In genomic region chr4:147518846-147519767, GRCh38 we compare ENCODE assay signal across 9 cellular contexts. TPM values are rescaled to one million over a fixed set of nuclear protein-coding genes. Genes with fewer than 3 reads are reported as not detected.
DNase-seq lines count a peak whose midpoint lies in the region; ATAC-seq, FAIRE-seq and TF ChIP-seq lines count a peak whose summit lies in the region.
"Had no signal": no experiment of that assay in that cellular context is flagged by ENCODE, and none has a peak within 500 bp of the region (broad histone marks: within the 10 kb centered on the region; RNA-seq: fewer than 3 reads in every experiment).

No MANE protein-coding gene starts in this region.

- H3K18ac ChIP-seq in IMR-90 (ENCODE audit: low read depth, low read length), result peak overlapping the region; percentile 79; the same call in 1 of the 2 replicates

- DNase-seq in NK-92 treated with Interleukin-12 subunit alpha and Interleukin-12 subunit beta, amount 100 ng/mL, for 24 hours (lab: John Stamatoyannopoulos, UW), result peak; percentile 3
- DNase-seq in NK-92 (lab: John Stamatoyannopoulos, UW; ENCODE audit: unreplicated experiment), result no peak
- peak; percentile 86 for DNase-seq in IMR-90
- DNase-seq in SK-MEL-5 (ENCODE audit: low read depth, low spot score), result peak; percentile 78
- DNase-seq in K562 (ENCODE audit: extremely low read depth in 1 of 4, low spot score in 3 of 4), result peak; percentile 31 to 55 (median 34)
- DNase-seq in iPS-NIHi11 (ENCODE audit: low spot score), result peak; percentile 68
- peak; percentile 11 to 16 for DNase-seq in stimulated activated CD4-positive, alpha-beta T cell treated with anti-CD3 and anti-CD28 coated beads, Interleukin-1b, Interleukin-23, amount 100 ng/mL, for 4 hours (ENCODE audit: low read depth in 2 of 2)

- H3K9me3 ChIP-seq in IMR-90 (ENCODE audit: control insufficient read depth, insufficient read depth, low read length) (no peaks in the 10 kb centered on the region), K562 (replicated peaks; ENCODE audit: control insufficient read depth, insufficient read depth, low read depth, low read length) (no peaks in the 10 kb centered on the region)

- no peak overlapping the region for H2BK20ac ChIP-seq in IMR-90 (ENCODE audit: low read depth, low read length)

- in situ Hi-C loops in IMR-90 (cut with MboI; ENCODE audit: low sequenced_read_pairs), result loop anchor here (25.0 kb wide), 1 partner anchor 343 kb away; no protein-coding TSS in a partner anchor
- in situ Hi-C loops in SK-MEL-5 (cut with HindIII; ENCODE audit: low pct_unique_long_range_greater_than_20kb, low sequenced_read_pairs), result no loop called here
- in situ Hi-C loops in K562 (cut with MboI), result no loop called here

- peak overlapping the region; percentile 22; the same call in 1 of the 2 replicates for H4K5ac ChIP-seq in IMR-90 (ENCODE audit: low read depth, low read length)

- TF ChIP-seq RAD21 in IMR-90 (IDR thresholded peaks at IDR 0.05; ENCODE audit: low read length) (peak; percentile 88), K562 (CRISPR knock-in tag; conservative IDR thresholded peaks at IDR 0.05 in 1 of 2, IDR thresholded peaks at IDR 0.05 in 1 of 2) (peak; percentile 23 to 66; a peak in 3 of 4 replicates)

- peak overlapping the region; percentile 64 for H2BK5ac ChIP-seq in IMR-90 (ENCODE audit: low read depth, low read length, poor library complexity, severe bottlenecking)

- ATAC-seq in GM21825 (IDR thresholded peaks at IDR 0.05; ENCODE audit: unreplicated experiment) (peak; percentile 95), IMR-90 (ENCODE audit: low read depth) (peak; percentile 89), K562 (peak; percentile 88)

- H4K91ac ChIP-seq in IMR-90 (ENCODE audit: insufficient read depth, low read depth, low read length), result 0 out of 2 replicates have a peak overlapping the region, but pooled peaks have one; percentile 45

- peak overlapping the region; percentile 64; the same call in 1 of the 2 replicates for H3K4ac ChIP-seq in IMR-90 (ENCODE audit: low read depth, low read length)

- H3K4me2 ChIP-seq in IMR-90 (ENCODE audit: low read depth, low read length), result no peak overlapping the region
- no peak overlapping the region for H3K4me2 ChIP-seq in K562 (ENCODE audit: insufficient read depth, low read length)

- peak overlapping the region in 1 of 2 experiments; percentile 77; a peak in 2 of 4 replicates for H4K8ac ChIP-seq in IMR-90 (ENCODE audit: low read depth in 2 of 2, low read length in 2 of 2)

- no peak overlapping the region for H3K14ac ChIP-seq in IMR-90 (replicated peaks; ENCODE audit: low read depth, low read length)

- no peaks in the 10 kb centered on the region for H3K9me1 ChIP-seq in IMR-90 (ENCODE audit: insufficient read depth, low read length)
- H3K9me1 ChIP-seq in K562 (ENCODE audit: control insufficient read depth, insufficient read depth, low read length), result no peaks in the 10 kb centered on the region

- peaks cover 5 to 11% of the 10 kb centered on the region in 2 experiments; a peak in 3 of 4 replicates for H3K79me1 ChIP-seq in IMR-90 (ENCODE audit: low read depth in 1 of 2, low read length in 2 of 2)

- dilution Hi-C loops in IMR-90 (cut with HindIII; ENCODE audit: low sequenced_read_pairs, unreplicated experiment), result no loop called here

- H3K4me3 ChIP-seq in IMR-90 (ENCODE audit: insufficient read depth, low read depth, low read length), result no peak overlapping the region
- no peak overlapping the region for H3K4me3 ChIP-seq in K562
- H3K4me3 ChIP-seq: skin epidermis had no signal

- intact Hi-C loops in IMR-90 (cut with micrococcal nuclease) (loop anchor here (1.0 to 5.0 kb wide), 5 partner anchors 38 to 407 kb away; partner anchors contain the start of gene EDNRA), K562 (cut with micrococcal nuclease) (loop anchor here (1.0 to 2.0 kb wide), 2 partner anchors 71 to 348 kb away; no protein-coding TSS in a partner anchor)

- no peak overlapping the region; the same call in 1 of the 2 replicates for H3K23ac ChIP-seq in IMR-90 (ENCODE audit: low read depth, low read length)

- CTCF ChIA-PET in IMR-90 (lab: Yijun Ruan, JAX), result interaction anchor here (0.7 to 2.0 kb wide), 19 partner anchors 9 to 500 kb away, joined by 3 to 12 read pairs (median 5); partner anchors contain the start of gene EDNRA
- CTCF ChIA-PET in K562 (lab: Yijun Ruan, JAX; ENCODE audit: low intra/inter-chr PET ratio), result interaction anchor here (0.7 to 3.1 kb wide), 4 partner anchors 71 to 349 kb away, joined by 3 to 22 read pairs (median 4); no protein-coding TSS in a partner anchor

- no CpG with 5 or more reads among the region's 3 CpGs for WGBS in IMR-90 (ENCODE audit: extremely low coverage in 2 of 2, insufficient read length in 1 of 2), 2 experiments
- 5% methylated on average over 3 of the region's 3 CpGs for WGBS in K562 (ENCODE audit: insufficient coverage, low coverage, missing lambda C conversion rate)

- H3K79me2 ChIP-seq in K562 (ENCODE audit: control insufficient read depth, insufficient read depth, low read length), result no peaks in the 10 kb centered on the region

- TF ChIP-seq POLR2A in IMR-90 (IDR thresholded peaks at IDR 0.05; ENCODE audit: low read depth, low read length), result no peak
- TF ChIP-seq POLR2A in K562 (conservative IDR thresholded peaks at IDR 0.05), result no peak

- no TSS peak for BruUV-seq in IMR-90 (replicated peaks; lab: Mats Ljungman, UMichigan)
- no TSS peak for BruUV-seq in K562 (replicated peaks; lab: Mats Ljungman, UMichigan)

- H3K27me3 ChIP-seq in IMR-90 (ENCODE audit: control insufficient read depth, insufficient read depth, low read length) (no peaks in the 10 kb centered on the region), K562 (ENCODE audit: control insufficient read depth in 2 of 2, insufficient read depth in 2 of 2, low read length in 2 of 2) (no peaks in the 10 kb centered on the region)

- no peak overlapping the region for H3K56ac ChIP-seq in IMR-90 (ENCODE audit: extremely low read depth, insufficient read depth, low read length)

- POLR2A ChIA-PET in IMR-90 (lab: Charles Lee; ENCODE audit: unreplicated experiment) (no interaction called here), K562 (lab: Yijun Ruan, JAX) (no interaction called here)

- H2BK120ac ChIP-seq in IMR-90 (ENCODE audit: low read depth, low read length), result peak overlapping the region; percentile 38; the same call in 1 of the 2 replicates

- H3K36me3 ChIP-seq in IMR-90 (ENCODE audit: control insufficient read depth, insufficient read depth, low read length), result peaks cover 2% of the 10 kb centered on the region; the same call in 1 of the 2 replicates
- no peaks in the 10 kb centered on the region for H3K36me3 ChIP-seq in K562 (ENCODE audit: control insufficient read depth, insufficient read depth, low read length)

- H2AK5ac ChIP-seq in IMR-90 (ENCODE audit: low read depth, low read length), result no peak overlapping the region

- H2AK9ac ChIP-seq in IMR-90 (replicated peaks; ENCODE audit: low read depth, low read length, poor library complexity), result no peak overlapping the region

- H3K9ac ChIP-seq in IMR-90 (ENCODE audit: low read depth, low read length), result no peak overlapping the region
- no peak overlapping the region for H3K9ac ChIP-seq in K562 (ENCODE audit: insufficient read depth in 1 of 2, low read depth in 2 of 2, low read length in 2 of 2)

- no peaks in the 10 kb centered on the region; the same call in 1 of the 2 replicates for H3K4me1 ChIP-seq in IMR-90 (ENCODE audit: control insufficient read depth, insufficient read depth, low read length)
- no peaks in the 10 kb centered on the region for H3K4me1 ChIP-seq in K562 (replicated peaks in 1 of 2; ENCODE audit: control insufficient read depth in 2 of 2, insufficient read depth in 2 of 2, low read length in 2 of 2)

- peak; percentile 85 for TF ChIP-seq CTCF in IMR-90 (conservative IDR thresholded peaks at IDR 0.05; ENCODE audit: low read depth, low read length)
- peak; percentile 71 to 75 (median 71) for TF ChIP-seq CTCF in K562 (IDR thresholded peaks at IDR 0.05 in 2 of 3, conservative IDR thresholded peaks at IDR 0.05 in 1 of 3; ENCODE audit: insufficient read depth in 2 of 3, low read depth in 1 of 3, low read length in 3 of 3)

- H2AFZ ChIP-seq in IMR-90 (replicated peaks; ENCODE audit: low read length, poor library complexity), result no peak overlapping the region
- no peak overlapping the region for H2AFZ ChIP-seq in K562 (ENCODE audit: low read depth, low read length)

- TF ChIP-seq EP300 in K562 (IDR thresholded peaks at IDR 0.05; ENCODE audit: low read length), result no peak

- H2BK15ac ChIP-seq in IMR-90 (ENCODE audit: low read depth, low read length), result peak overlapping the region; percentile 29; the same call in 1 of the 3 replicates

- no peak overlapping the region for H3K27ac ChIP-seq in IMR-90 (ENCODE audit: insufficient read depth, low read length)
- no peak overlapping the region for H3K27ac ChIP-seq in K562 (ENCODE audit: extremely low read depth, low read depth, low read length)

- no peaks in the 10 kb centered on the region for H4K20me1 ChIP-seq in IMR-90 (ENCODE audit: insufficient read depth, low read length)
- no peaks in the 10 kb centered on the region for H4K20me1 ChIP-seq in K562 (replicated peaks; ENCODE audit: control insufficient read depth, insufficient read depth, low read length)

- FAIRE-seq in K562 (lab: Jason Lieb, UNC), result peak; percentile 65

RNA-seq across cellular contexts. Expression of gene EDNRA, which starts 38.2 kb away (rescaled TPM):
- total RNA-seq in IMR-90 (2012; rRNA removed) (6.5 and 7.8 TPM in 2 replicates), K562 (2014; rRNA removed) (not detected in 2 replicates), K562 (2014; rRNA removed; fragmentation: Illumina TruSeq; extraction: Trizol) (not detected in 2 replicates), K562 (2015; rRNA removed; fragmentation: Illumina TruSeq; extraction: Trizol) (not detected in 2 replicates), K562 (2021) (0.04 TPM in 1 of 2 replicates, not detected in the other)
- polyA plus RNA-seq in IMR-90 (2012; rRNA removed) (3.8 TPM in 2 replicates), K562 (2011; rRNA removed) (not detected in 2 replicates), K562 (2014; fragmentation: Illumina TruSeq; extraction: Trizol) (not detected in 2 replicates), K562 (2014; fragmentation: Nextera tagmentation; extraction: Ambion mirVana) (not detected), K562 (2014; rRNA removed) (not detected in 2 replicates)
- 2.1 and 3.1 TPM in 2 replicates for polyA plus RNA-seq in IMR-90 (2012; cell fraction: cytosol; rRNA removed)
- 0.92 and 5.8 TPM in 2 replicates for polyA plus RNA-seq in IMR-90 (2012; cell fraction: nucleus; rRNA removed; ENCODE audit: low replicate concordance)
- total RNA-seq in SK-MEL-5 (2014; rRNA removed; shearing (Covaris generic)), result 0.08 and 0.13 TPM in 2 replicates
- polyA plus RNA-seq in SK-MEL-5 (2015; cell fraction: cytosol; rRNA removed), result 0.04 and 0.10 TPM in 2 replicates
- 0.50 TPM in 1 of 2 replicates, not detected in the other for polyA plus RNA-seq in SK-MEL-5 (2015; cell fraction: nucleus; rRNA removed)
- not detected in 2 replicates for total RNA-seq in K562 (2011; cell fraction: chromatin; rRNA removed; ENCODE audit: low replicate concordance)
- total RNA-seq in K562 (2011; cell fraction: nucleolus; rRNA removed), result not detected in 2 replicates
- not detected in 2 replicates for total RNA-seq in K562 (2011; cell fraction: nucleoplasm; rRNA removed)
- not detected in 2 replicates for polyA plus RNA-seq in K562 (2011; cell fraction: cytosol; rRNA removed)
- not detected in 2 replicates for polyA plus RNA-seq in K562 (2011; cell fraction: nucleus; rRNA removed)
- not detected in 2 replicates for polyA plus RNA-seq in K562 (2012)
- polyA minus RNA-seq in K562 (2011; rRNA and poly(A)+ RNA removed), result not detected in 2 replicates
- not detected in 2 replicates for polyA minus RNA-seq in K562 (2011; cell fraction: cytosol; rRNA and poly(A)+ RNA removed)
- polyA minus RNA-seq in K562 (2011; cell fraction: nucleus; rRNA and poly(A)+ RNA removed), result not detected in 2 replicates
